18 cellular contexts compared by ENCODE assay signal in the genomic region with DNA sequence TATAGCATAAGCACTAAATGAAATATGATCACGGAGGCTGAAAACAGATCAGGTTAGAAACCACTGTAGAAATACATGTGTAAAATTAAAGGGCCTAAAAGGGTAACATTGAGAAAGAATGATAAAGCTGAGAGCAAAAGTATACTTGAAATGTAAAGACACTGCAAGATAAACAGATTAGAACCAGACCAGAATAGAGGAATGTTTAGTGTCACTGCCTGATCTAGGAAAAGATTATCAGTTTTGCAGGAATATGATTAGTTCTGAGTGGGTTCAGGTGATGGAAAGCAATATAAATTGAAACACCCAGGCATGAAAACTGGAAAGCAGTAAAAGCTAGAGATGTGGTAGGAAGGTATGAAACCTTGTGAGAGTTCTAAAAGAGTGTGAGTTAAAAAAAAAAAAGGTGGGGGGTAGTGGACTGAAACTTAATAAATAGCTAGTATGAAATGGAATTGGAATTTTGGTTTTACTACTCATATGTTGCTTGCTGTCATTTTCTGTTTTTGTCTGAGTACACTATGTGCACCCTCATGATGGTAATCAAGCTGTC. TPM values are rescaled to one million over a fixed set of nuclear protein-coding genes. Genes with fewer than 3 reads are reported as not detected.
A peak's percentile ranks its signal among the peaks of the same experiment; 100 is the strongest.
DNase-seq lines count a peak whose midpoint lies in the region; ATAC-seq and TF ChIP-seq lines count a peak whose summit lies in the region.
"Had no signal": no experiment of that assay in that cellular context is flagged by ENCODE, and none has a peak within 500 bp of the region (broad histone marks: within the 10 kb centered on the region; RNA-seq: fewer than 3 reads in every experiment).

No MANE protein-coding gene starts in this region.

- peaks cover 9 to 35% of the 10 kb centered on the region in 2 experiments for H3K36me3 ChIP-seq in HEK293 (ENCODE audit: control insufficient read depth in 2 of 2, insufficient read depth in 1 of 2, low read length in 2 of 2)

- no peak overlapping the region for H3K4me3 Mint-ChIP-seq in T-helper 2 cell treated with Interferon-gamma antibody and Interleukin-4, amounts not matched to agents 5 μg/mL and 100 μg/mL, for 36 hours
- H3K4me3 Mint-ChIP-seq in activated T-helper 17 cell treated with anti-CD3 and anti-CD28 coated beads, Interleukin-2, amount 50 U/mL, for 72 hours: no peak overlapping the region
- no peak overlapping the region for H3K4me3 Mint-ChIP-seq in osteocyte (ENCODE audit: unreplicated experiment)

- no peaks in the 10 kb centered on the region for H3K9me3 ChIP-seq in HEK293 (ENCODE audit: control insufficient read depth, insufficient read depth, low read depth, low read length)
- H3K9me3 ChIP-seq: BLaER1 treated with 17β-estradiol and CSF1 and Interleukin-3, amounts not matched to agents 10 nM and 100 nM had no signal

- H3K9me3 Mint-ChIP-seq in T-helper 2 cell treated with Interferon-gamma antibody and Interleukin-4, amounts not matched to agents 5 μg/mL and 100 μg/mL, for 36 hours: no peaks in the 10 kb centered on the region
- no peaks in the 10 kb centered on the region for H3K9me3 Mint-ChIP-seq in activated T-helper 17 cell treated with anti-CD3 and anti-CD28 coated beads, Interleukin-2, amount 50 U/mL, for 72 hours
- no peaks in the 10 kb centered on the region for H3K9me3 Mint-ChIP-seq in osteocyte (ENCODE audit: unreplicated experiment)

- H3K4me1 ChIP-seq in HEK293 (ENCODE audit: control insufficient read depth, insufficient read depth, low read length): peaks cover 6% of the 10 kb centered on the region; the same call in 1 of the 2 replicates

- no peak for DNase-seq in T-helper 2 cell treated with Interferon-gamma antibody and Interleukin-4, amounts not matched to agents 5 μg/mL and 100 μg/mL, for 36 hours (ENCODE audit: low spot score)
- no peak for DNase-seq in T-helper 2 cell
- DNase-seq in osteocyte (ENCODE audit: extremely low spot score, unreplicated experiment): no peak
- no peak for DNase-seq in DMS153 (lab: John Stamatoyannopoulos, UW)
- DNase-seq: EL, GOT3, KBM-7, NCI-H1048, NCI-H146, NCI-H2081 treated with DMSO at 0.1 percent for 48 hours, NCI-H526, SIG-M5 had no signal

- TF ChIP-seq CTCF in HEK293 (tag by site-specific recombination; IDR thresholded peaks at IDR 0.05): no peak
- TF ChIP-seq CTCF in osteocyte (IDR thresholded peaks at IDR 0.05): no peak

- peak; percentile 34 for ATAC-seq in activated T-helper 17 cell treated with anti-CD3 and anti-CD28 coated beads, Interleukin-2, amount 50 U/mL, for 72 hours (replicated peaks)
- no peak for ATAC-seq in HG02852 (IDR thresholded peaks at IDR 0.05; ENCODE audit: unreplicated experiment)
- no peak for ATAC-seq in GM21423 (IDR thresholded peaks at IDR 0.05; ENCODE audit: unreplicated experiment)

- H3K36me3 Mint-ChIP-seq in T-helper 2 cell treated with Interferon-gamma antibody and Interleukin-4, amounts not matched to agents 5 μg/mL and 100 μg/mL, for 36 hours (ENCODE audit: low read depth): peaks cover 32% of the 10 kb centered on the region
- peaks cover 91% of the 10 kb centered on the region for H3K36me3 Mint-ChIP-seq in activated T-helper 17 cell treated with anti-CD3 and anti-CD28 coated beads, Interleukin-2, amount 50 U/mL, for 72 hours (ENCODE audit: low read depth)
- peaks cover 12% of the 10 kb centered on the region for H3K36me3 Mint-ChIP-seq in osteocyte (ENCODE audit: unreplicated experiment)

- H3K4me1 Mint-ChIP-seq in T-helper 2 cell treated with Interferon-gamma antibody and Interleukin-4, amounts not matched to agents 5 μg/mL and 100 μg/mL, for 36 hours (ENCODE audit: low read depth): peaks cover 10% of the 10 kb centered on the region
- H3K4me1 Mint-ChIP-seq in activated T-helper 17 cell treated with anti-CD3 and anti-CD28 coated beads, Interleukin-2, amount 50 U/mL, for 72 hours: peaks cover 9% of the 10 kb centered on the region
- H3K4me1 Mint-ChIP-seq in osteocyte (ENCODE audit: unreplicated experiment): peaks cover 12% of the 10 kb centered on the region

- CTCF ChIA-PET in HEK293 (lab: Yijun Ruan, JAX): no interaction called here

- H3K4me3 ChIP-seq in HEK293 (ENCODE audit: low read depth, low read length): no peak overlapping the region
- H3K4me3 ChIP-seq: BLaER1 treated with 17β-estradiol and CSF1 and Interleukin-3, amounts not matched to agents 10 nM and 100 nM had no signal

- no peaks in the 10 kb centered on the region for H3K27me3 Mint-ChIP-seq in T-helper 2 cell treated with Interferon-gamma antibody and Interleukin-4, amounts not matched to agents 5 μg/mL and 100 μg/mL, for 36 hours (ENCODE audit: low read depth)
- no peaks in the 10 kb centered on the region for H3K27me3 Mint-ChIP-seq in activated T-helper 17 cell treated with anti-CD3 and anti-CD28 coated beads, Interleukin-2, amount 50 U/mL, for 72 hours
- no peaks in the 10 kb centered on the region for H3K27me3 Mint-ChIP-seq in osteocyte (ENCODE audit: unreplicated experiment)

- POLR2A ChIA-PET in HEK293 (lab: Yijun Ruan, JAX): no interaction called here

- no peak overlapping the region for H3K27ac ChIP-seq in HEK293 (ENCODE audit: extremely low read depth, low read depth, low read length)
- H3K27ac ChIP-seq: 22Rv1; BLaER1 treated with 17β-estradiol and CSF1 and Interleukin-3, amounts not matched to agents 10 nM and 100 nM had no signal

- H3K27ac Mint-ChIP-seq in T-helper 2 cell treated with Interferon-gamma antibody and Interleukin-4, amounts not matched to agents 5 μg/mL and 100 μg/mL, for 36 hours: peak overlapping the region; percentile 27
- H3K27ac Mint-ChIP-seq in activated T-helper 17 cell treated with anti-CD3 and anti-CD28 coated beads, Interleukin-2, amount 50 U/mL, for 72 hours: peak overlapping the region; percentile 20
- peak overlapping the region; percentile 11 for H3K27ac Mint-ChIP-seq in osteocyte (ENCODE audit: unreplicated experiment)

TF ChIP-seq in HEK293, 187 proteins besides CTCF, POLR2A, EP300 and RAD21:
- 0 out of 2 replicates have a peak, but pooled peaks have one; percentile 14 for TF ChIP-seq PRDM1 (tag by site-specific recombination; IDR thresholded peaks at IDR 0.05)
- TF ChIP-seq KLF17 (tag by site-specific recombination; IDR thresholded peaks at IDR 0.05): no peak
- TF ChIP-seq TCF7L2 (IDR thresholded peaks at IDR 0.05; ENCODE audit: borderline replicate concordance, low read depth, low read length): no peak
- no peak for TF ChIP-seq SETDB1 (IDR thresholded peaks at IDR 0.05; ENCODE audit: insufficient read length, low read length)
- TF ChIP-seq ZBTB21 (tag by site-specific recombination; IDR thresholded peaks at IDR 0.05): no peak

RNA-seq across cellular contexts. Expression of gene C3orf38, which starts 16.0 kb away (rescaled TPM):
- 10 to 100 TPM; 29.6 to 33.3 TPM for total RNA-seq in activated T-helper 17 cell treated with anti-CD3 and anti-CD28 coated beads, Interleukin-2, amount 50 U/mL, for 72 hours
- 27.4 and 30.2 TPM in 2 replicates for total RNA-seq in osteocyte
